In the genomic region with DNA sequence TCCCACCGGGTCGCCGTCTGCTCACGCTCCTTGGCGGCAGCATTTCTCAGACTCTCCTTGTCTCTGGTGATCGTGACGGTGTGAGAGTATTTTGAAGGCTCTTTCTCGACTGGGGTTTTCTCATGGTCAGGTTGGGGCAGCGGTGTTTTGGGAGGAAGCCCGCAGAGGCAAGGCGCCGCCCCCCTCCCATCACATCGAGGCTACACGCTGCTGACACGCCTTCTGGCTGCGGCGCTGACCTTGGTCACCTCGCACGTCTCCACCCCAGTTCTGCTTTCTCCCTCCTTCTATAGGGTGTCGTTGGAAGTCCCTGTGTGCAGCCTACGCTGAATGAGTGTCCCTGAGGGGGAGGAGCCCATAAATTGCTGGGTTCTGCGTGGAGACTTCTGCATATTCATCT, we compare ENCODE assay signal across 17 cellular contexts. TPM values are rescaled to one million over a fixed set of nuclear protein-coding genes. Genes with fewer than 3 reads are reported as not detected.
DNase-seq lines count a peak whose midpoint lies in the region; ATAC-seq lines count a peak whose summit lies in the region.
"Had no signal": no experiment of that assay in that cellular context is flagged by ENCODE, and none has a peak within 500 bp of the region (broad histone marks: within the 10 kb centered on the region; RNA-seq: fewer than 3 reads in every experiment).

No MANE protein-coding gene starts in this region.

- H3K36me3 Mint-ChIP-seq in activated naive CD4-positive, alpha-beta T cell treated with anti-CD3 and anti-CD28 coated beads, Interleukin-2, amount 50 U/mL, for 24 hours, result peaks cover 3% of the 10 kb centered on the region
- H3K36me3 Mint-ChIP-seq in T-helper 17 cell (ENCODE audit: low read depth) (peaks cover 2% of the 10 kb centered on the region), memory B cell (peaks cover 1% of the 10 kb centered on the region)
- peaks cover 19 to 37% of the 10 kb centered on the region in 2 donors for H3K36me3 Mint-ChIP-seq in stimulated activated naive B cell treated with anti-CD40 and anti-IgM and Interleukin-4, amounts not matched to agents 10 μg/mL and 1 μg/mL and 100 μg/mL, for 72 hours

- no peaks in the 10 kb centered on the region for H3K27me3 Mint-ChIP-seq in activated naive CD4-positive, alpha-beta T cell treated with anti-CD3 and anti-CD28 coated beads, Interleukin-2, amount 50 U/mL, for 24 hours
- H3K27me3 Mint-ChIP-seq in T-helper 17 cell (no peaks in the 10 kb centered on the region), memory B cell (peaks cover 12% of the 10 kb centered on the region)
- H3K27me3 Mint-ChIP-seq in stimulated activated naive B cell treated with anti-CD40 and anti-IgM and Interleukin-4, amounts not matched to agents 10 μg/mL and 1 μg/mL and 100 μg/mL, for 72 hours, result peaks cover 15 to 24% of the 10 kb centered on the region in 2 donors

- ATAC-seq in T-helper 17 cell, result no peak
- ATAC-seq in memory B cell (ENCODE audit: low read depth), result no peak
- no peak for ATAC-seq in stimulated activated naive B cell treated with anti-CD40 and anti-IgM and Interleukin-4, amounts not matched to agents 10 μg/mL and 1 μg/mL and 100 μg/mL, for 72 hours (replicated peaks)
- no peak for ATAC-seq in HG03378 (IDR thresholded peaks at IDR 0.05; ENCODE audit: unreplicated experiment)

- H3K9me3 Mint-ChIP-seq in activated naive CD4-positive, alpha-beta T cell treated with anti-CD3 and anti-CD28 coated beads, Interleukin-2, amount 50 U/mL, for 24 hours, result no peaks in the 10 kb centered on the region
- no peaks in the 10 kb centered on the region for H3K9me3 Mint-ChIP-seq in memory B cell
- peaks cover 0 to 2% of the 10 kb centered on the region in 2 donors for H3K9me3 Mint-ChIP-seq in stimulated activated naive B cell treated with anti-CD40 and anti-IgM and Interleukin-4, amounts not matched to agents 10 μg/mL and 1 μg/mL and 100 μg/mL, for 72 hours

- no peak for DNase-seq in activated naive CD4-positive, alpha-beta T cell treated with Interleukin-2 at 50 U/mL for 16 hours
- no peak for DNase-seq in T-helper 17 cell
- DNase-seq in memory B cell (ENCODE audit: low spot score in 2 of 2), result no peak
- DNase-seq in stimulated activated naive B cell treated with anti-CD40 and anti-IgM and Interleukin-4, amounts not matched to agents 10 μg/mL and 1 μg/mL and 100 μg/mL, for 72 hours, result no peak
- no peak for DNase-seq in DMS114 treated with DMSO at 0.1 percent for 48 hours (lab: John Stamatoyannopoulos, UW; ENCODE audit: unreplicated experiment)
- DNase-seq in NCI-H2196 (lab: John Stamatoyannopoulos, UW; ENCODE audit: unreplicated experiment), result no peak
- DNase-seq: foreskin fibroblast, GDM1, kidney glomerular epithelial cell, MG63, midbrain, NCI-H1694, NCI-H226, RPMI8226, sigmoid colon had no signal

- H3K4me3 Mint-ChIP-seq in activated naive CD4-positive, alpha-beta T cell treated with anti-CD3 and anti-CD28 coated beads, Interleukin-2, amount 50 U/mL, for 24 hours, result peak overlapping the region; percentile 58
- peak overlapping the region; percentile 80 for H3K4me3 Mint-ChIP-seq in T-helper 17 cell
- H3K4me3 Mint-ChIP-seq in memory B cell, result peak overlapping the region; percentile 73
- peak overlapping the region; percentile 35 to 61 for H3K4me3 Mint-ChIP-seq in stimulated activated naive B cell treated with anti-CD40 and anti-IgM and Interleukin-4, amounts not matched to agents 10 μg/mL and 1 μg/mL and 100 μg/mL, for 72 hours

- H3K9me3 ChIP-seq in T-helper 17 cell (ENCODE audit: control insufficient read depth, low read length, poor library complexity, severe bottlenecking), result no peaks in the 10 kb centered on the region
- H3K9me3 ChIP-seq: MG63, sigmoid colon had no signal

- no peak overlapping the region for H3K27ac Mint-ChIP-seq in activated naive CD4-positive, alpha-beta T cell treated with anti-CD3 and anti-CD28 coated beads, Interleukin-2, amount 50 U/mL, for 24 hours
- H3K27ac Mint-ChIP-seq in T-helper 17 cell (no peak overlapping the region), memory B cell (no peak overlapping the region)
- H3K27ac Mint-ChIP-seq in stimulated activated naive B cell treated with anti-CD40 and anti-IgM and Interleukin-4, amounts not matched to agents 10 μg/mL and 1 μg/mL and 100 μg/mL, for 72 hours, result no peak overlapping the region

- peaks cover 6% of the 10 kb centered on the region for H3K4me1 Mint-ChIP-seq in activated naive CD4-positive, alpha-beta T cell treated with anti-CD3 and anti-CD28 coated beads, Interleukin-2, amount 50 U/mL, for 24 hours
- H3K4me1 Mint-ChIP-seq in T-helper 17 cell (peaks cover 13% of the 10 kb centered on the region), memory B cell (peaks cover 7% of the 10 kb centered on the region)
- H3K4me1 Mint-ChIP-seq in stimulated activated naive B cell treated with anti-CD40 and anti-IgM and Interleukin-4, amounts not matched to agents 10 μg/mL and 1 μg/mL and 100 μg/mL, for 72 hours, result peaks cover 13 to 17% of the 10 kb centered on the region in 2 donors

RNA-seq across cellular contexts. Expression of gene GLRX3, which starts 55.2 kb away (rescaled TPM):
- total RNA-seq in T-helper 17 cell, result 10 to 100 TPM; 31.5 to 39.9 TPM
